In the genomic region with DNA sequence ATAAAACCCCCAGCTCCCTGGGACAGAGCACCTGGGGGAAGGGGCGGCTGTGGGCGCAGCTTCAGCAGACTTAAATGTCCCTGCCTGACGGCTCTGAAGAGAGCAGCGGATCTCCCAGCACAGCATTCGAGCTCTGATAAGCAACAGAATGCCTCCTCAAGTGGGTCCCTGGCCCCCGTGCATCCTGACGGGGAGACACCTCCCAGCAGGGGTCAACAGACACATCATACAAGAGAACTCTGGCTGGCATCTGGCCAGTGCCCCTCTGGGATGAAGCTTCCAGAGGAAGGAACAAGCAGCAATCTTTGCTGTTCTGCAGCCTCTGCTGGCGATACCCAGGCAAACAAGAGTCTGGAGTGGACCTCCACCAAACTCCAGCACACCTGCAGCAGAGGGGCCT, we compare ENCODE assay signal across 3 cellular contexts. TPM values are rescaled to one million over a fixed set of nuclear protein-coding genes. Genes with fewer than 3 reads are reported as not detected.
"Had no signal": no experiment of that assay in that cellular context is flagged by ENCODE, and none has a peak within 500 bp of the region (broad histone marks: within the 10 kb centered on the region; RNA-seq: fewer than 3 reads in every experiment).

No MANE protein-coding gene starts in this region.

RNA-seq across cellular contexts. Expression of gene SLC6A13, which starts 35.4 kb away (rescaled TPM):
- total RNA-seq: M059J, PC-9, SK-MEL-5 had no signal
